9 cellular contexts compared by ENCODE assay signal in genomic region chr13:113880651-113881611, GRCh38. TPM values are rescaled to one million over a fixed set of nuclear protein-coding genes. Genes with fewer than 3 reads are reported as not detected.
DNase-seq lines count a peak whose midpoint lies in the region; ATAC-seq and TF ChIP-seq lines count a peak whose summit lies in the region.
"Had no signal": no experiment of that assay in that cellular context is flagged by ENCODE, and none has a peak within 500 bp of the region (broad histone marks: within the 10 kb centered on the region; RNA-seq: fewer than 3 reads in every experiment).

No MANE protein-coding gene starts in this region.

- peaks cover 8% of the 10 kb centered on the region for H3K4me1 ChIP-seq in prostate gland (replicated peaks)

- H3K27me3 ChIP-seq in prostate gland (replicated peaks; ENCODE audit: insufficient read depth): no peaks in the 10 kb centered on the region

- CTCF ChIA-PET in RWPE1 (lab: Yijun Ruan, JAX): interaction anchor here (0.7 kb wide), 1 partner anchor 67 kb away, joined by 3 read pairs; no protein-coding TSS in a partner anchor

- no peak for TF ChIP-seq CTCF in RWPE1 (conservative IDR thresholded peaks at IDR 0.05; ENCODE audit: low read depth)
- no peak for TF ChIP-seq CTCF in prostate gland (IDR thresholded peaks at IDR 0.05)

- no peak for ATAC-seq in HG02623 (IDR thresholded peaks at IDR 0.05; ENCODE audit: unreplicated experiment)

- no peak overlapping the region for H3K4me3 ChIP-seq in prostate gland

- intact Hi-C loops in cardiac septum (cut with DNase I) (no loop called here), prostate gland (cut with DNase I) (no loop called here)

- H3K36me3 ChIP-seq in prostate gland: no peaks in the 10 kb centered on the region

- WGBS in prostate gland: 79% methylated on average over 17 of the region's 17 CpGs

- TF ChIP-seq POLR2A in prostate gland (IDR thresholded peaks at IDR 0.05): no peak

- POLR2A ChIA-PET in RWPE1 (lab: Yijun Ruan, JAX; ENCODE audit: low non-redundant PET): no interaction called here

- H3K9me3 ChIP-seq in prostate gland: no peaks in the 10 kb centered on the region

- DNase-seq in Daoy (ENCODE audit: low read depth) (peak; percentile 42), RWPE1 (ENCODE audit: low spot score) (no peak), cardiac septum (ENCODE audit: low spot score) (peak; percentile 75), prostate gland (ENCODE audit: low spot score) (no peak), glomerular visceral epithelial cell (ENCODE audit: extremely low spot score) (no peak), NCI-H2081 (lab: John Stamatoyannopoulos, UW) (no peak), SIG-M5 treated with dmso at 0.1 percent for 504 hours (lab: John Stamatoyannopoulos, UW; ENCODE audit: unreplicated experiment) (no peak)
- DNase-seq: stimulated activated CD4-positive, alpha-beta T cell treated with anti-CD3 and anti-CD28 coated beads, Interleukin-15, amount 100 ng/mL, for 24 hours had no signal

- peak overlapping the region; percentile 79 for H3K27ac ChIP-seq in RWPE1
- peak overlapping the region; percentile 68 to 74 for H3K27ac ChIP-seq in prostate gland

RNA-seq across cellular contexts. Expression of gene GAS6, which starts 17.1 kb away (rescaled TPM):
- 37.1 and 42.2 TPM in 2 replicates for total RNA-seq in Daoy (2014; rRNA removed; shearing (Covaris generic))
- total RNA-seq in cardiac septum (201 TPM), prostate gland (100 to 1,000 TPM; 116 to 432 TPM)

Comparison
In these comparisons a context has a peak if more than half of its experiments do, and no peak if none do; other contexts are left out.
1. DNase-seq: peak in Daoy (single experiment) and cardiac septum (single experiment); none in RWPE1 (single experiment), prostate gland (single experiment), glomerular visceral epithelial cell (single experiment), NCI-H2081 (0 of 2) and SIG-M5 treated with dmso at 0.1 percent for 504 hours (single experiment).